ENCODE assay signal across 1 cellular context in the genomic region with DNA sequence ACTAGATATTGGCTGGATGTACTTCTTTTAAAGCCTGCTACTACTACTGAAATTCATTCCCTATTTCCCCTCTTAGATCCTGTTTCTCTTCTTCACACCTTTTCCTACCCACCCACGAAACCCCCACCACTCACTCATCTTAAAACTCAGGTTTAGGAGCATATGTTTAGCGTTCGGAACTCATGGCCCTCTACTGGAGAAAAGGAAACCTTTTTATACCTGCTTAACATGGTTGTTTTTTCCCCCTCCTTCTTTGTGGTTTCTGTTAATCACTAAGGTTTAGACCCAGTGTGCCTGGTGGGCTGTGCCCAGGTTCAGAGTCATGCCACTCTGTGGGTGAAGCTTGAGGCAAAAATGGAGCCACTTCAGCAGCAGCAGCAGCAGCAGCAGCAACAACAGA.
TF ChIP-seq lines count a peak whose summit lies in the region.

No MANE protein-coding gene starts in this region.

TF ChIP-seq in GM12878, 131 proteins besides CTCF, POLR2A, EP300 and RAD21 (continued from another document):
- TF ChIP-seq YY1 (IDR thresholded peaks at IDR 0.05; ENCODE audit: low read depth, low read length) (no peak), CBFB (IDR thresholded peaks at IDR 0.05; ENCODE audit: low read depth) (no peak), SMAD1 (IDR thresholded peaks at IDR 0.05; ENCODE audit: low read depth, partially characterized antibody) (no peak)
